19 cellular contexts compared by ENCODE assay signal in the genomic region with DNA sequence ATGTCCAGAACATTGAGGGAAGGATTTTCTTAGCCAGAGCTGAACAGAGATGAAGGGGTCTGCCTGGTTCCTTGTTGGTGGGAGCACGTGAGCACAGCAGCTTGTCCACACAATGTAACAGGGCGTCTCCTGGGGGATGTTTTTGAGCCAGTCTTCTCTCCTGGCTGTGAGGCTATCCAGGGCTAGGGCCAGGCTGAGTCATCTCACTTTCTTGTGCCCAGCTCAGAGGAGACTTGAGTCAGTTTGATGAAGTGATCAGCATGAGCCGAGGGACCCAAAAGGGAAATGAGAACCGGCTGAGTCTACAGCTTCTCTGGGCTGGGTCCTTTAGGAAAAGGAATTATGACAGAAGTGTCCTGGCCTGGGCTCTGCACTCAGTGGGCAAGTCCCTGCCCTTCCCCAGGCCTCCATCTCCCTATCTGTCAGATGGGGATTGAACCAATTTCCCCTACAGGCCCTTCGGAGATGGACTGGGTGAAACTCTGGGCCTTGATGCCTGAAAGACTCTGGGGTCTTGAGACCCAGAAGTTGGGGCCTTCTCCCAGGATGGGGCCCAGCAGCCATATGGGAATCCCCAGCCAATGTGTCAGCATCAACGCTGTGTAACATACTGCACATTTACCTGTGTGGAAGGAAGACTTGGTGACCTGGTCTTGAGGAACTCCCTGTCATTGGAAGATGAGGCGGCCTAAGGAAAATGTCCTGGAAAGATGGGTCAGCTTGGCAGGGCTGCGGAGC. TPM values are rescaled to one million over a fixed set of nuclear protein-coding genes. Genes with fewer than 3 reads are reported as not detected.
A peak's percentile ranks its signal among the peaks of the same experiment; 100 is the strongest.
DNase-seq lines count a peak whose midpoint lies in the region; ATAC-seq and TF ChIP-seq lines count a peak whose summit lies in the region.
"Had no signal": no experiment of that assay in that cellular context is flagged by ENCODE, and none has a peak within 500 bp of the region (broad histone marks: within the 10 kb centered on the region; RNA-seq: fewer than 3 reads in every experiment).

No MANE protein-coding gene starts in this region.

- no peak for TF ChIP-seq CTCF in upper lobe of right lung (IDR thresholded peaks at IDR 0.05)

- peaks cover 18% of the 10 kb centered on the region for H3K27me3 ChIP-seq in upper lobe of right lung

- intact Hi-C loops in sciatic nerve (cut with DNase I) = loop anchor here (10.0 kb wide), 1 partner anchor 119 kb away; no protein-coding TSS in a partner anchor
- intact Hi-C loops in upper lobe of right lung (cut with DNase I) = no loop called here

- H3K4me3 ChIP-seq in upper lobe of right lung = no peak overlapping the region
- H3K4me3 ChIP-seq: A549, PC-9 had no signal

- peak; percentile 75 for ATAC-seq in sciatic nerve
- ATAC-seq in upper lobe of right lung = no peak
- no peak for ATAC-seq in GM21529 (IDR thresholded peaks at IDR 0.05; ENCODE audit: unreplicated experiment)
- ATAC-seq: A549 had no signal

- DNase-seq in AG20443 (ENCODE audit: low spot score) (peak; percentile 69), MV-4-11 (lab: John Stamatoyannopoulos, UW) (peak; percentile 58), fibroblast of peridontal ligament (ENCODE audit: extremely low read depth) (peak; percentile 48), sciatic nerve (ENCODE audit: low spot score) (no peak), SIG-M5 treated with dmso at 0.1 percent for 504 hours (lab: John Stamatoyannopoulos, UW; ENCODE audit: unreplicated experiment) (no peak), upper lobe of right lung (no peak), NCI-H524 (lab: John Stamatoyannopoulos, UW) (no peak)
- DNase-seq: EL, H9, NCI-H1417 treated with DMSO at 0.1 percent for 48 hours, NCI-H1930, NCI-H2171 treated with DMSO at 0.1 percent for 48 hours, NCI-H510A, NCI-H82, PC-9 had no signal

- no peaks in the 10 kb centered on the region for H3K36me3 ChIP-seq in upper lobe of right lung

- no peaks in the 10 kb centered on the region for H3K9me3 ChIP-seq in upper lobe of right lung
- H3K9me3 ChIP-seq: A549 had no signal

- H3K27ac ChIP-seq in upper lobe of right lung = no peak overlapping the region
- H3K27ac ChIP-seq: A549, PC-9 had no signal

- no peaks in the 10 kb centered on the region for H3K4me1 ChIP-seq in upper lobe of right lung
- H3K4me1 ChIP-seq: A549 had no signal

RNA-seq across cellular contexts. Expression of a gene that starts 36.6 kb away (rescaled TPM):
- total RNA-seq in sciatic nerve (not detected), upper lobe of right lung (not detected)
- total RNA-seq: H9, HT-29, LHCN-M2, PC-9 had no signal

Comparison
In these comparisons a context has a peak if more than half of its experiments do, and no peak if none do; other contexts are left out.
1. DNase-seq: peak in AG20443 (single experiment), MV-4-11 (single experiment) and fibroblast of peridontal ligament (single experiment); none in sciatic nerve (single experiment), SIG-M5 treated with dmso at 0.1 percent for 504 hours (single experiment), upper lobe of right lung (single experiment) and NCI-H524 (0 of 2).